ENCODE assay signal across 1 cellular context in genomic region chr22:22888509-22889353, GRCh38.
TF ChIP-seq lines count a peak whose summit lies in the region.

No MANE protein-coding gene starts in this region.

TF ChIP-seq in H1, 55 proteins besides CTCF, POLR2A, EP300 and RAD21:
- no peak for TF ChIP-seq USF2 (IDR thresholded peaks at IDR 0.05; ENCODE audit: low read length)
- TF ChIP-seq POLR2AphosphoS5 (IDR thresholded peaks at IDR 0.05; ENCODE audit: low read depth, low read length), result no peak
- no peak for TF ChIP-seq JUND (IDR thresholded peaks at IDR 0.05; ENCODE audit: low read length)
- TF ChIP-seq GABPA (IDR thresholded peaks at IDR 0.05; ENCODE audit: borderline replicate concordance, insufficient read depth, low read length), result no peak
- TF ChIP-seq CHD2 (IDR thresholded peaks at IDR 0.05; ENCODE audit: low read length), result no peak
- no peak for TF ChIP-seq HDAC2 (IDR thresholded peaks at IDR 0.05; ENCODE audit: borderline replicate concordance in 1 of 2, low read depth in 2 of 2, low read length in 2 of 2)
- no peak for TF ChIP-seq CREB1 (IDR thresholded peaks at IDR 0.05)
- no peak for TF ChIP-seq CHD1 (IDR thresholded peaks at IDR 0.05; ENCODE audit: low read depth, low read length)
- TF ChIP-seq BACH1 (IDR thresholded peaks at IDR 0.05; ENCODE audit: low read length), result no peak
- no peak for TF ChIP-seq MAX (IDR thresholded peaks at IDR 0.05)
- no peak for TF ChIP-seq SAP30 (IDR thresholded peaks at IDR 0.05; ENCODE audit: insufficient read depth, insufficient replicate concordance, low read length)
- no peak for TF ChIP-seq TBP (IDR thresholded peaks at IDR 0.05; ENCODE audit: low read depth, low read length)
- TF ChIP-seq SIX5 (IDR thresholded peaks at IDR 0.05; ENCODE audit: low read depth, low read length), result no peak
- no peak for TF ChIP-seq SUZ12 (IDR thresholded peaks at IDR 0.05; ENCODE audit: low read length)
- no peak for TF ChIP-seq HDAC6 (IDR thresholded peaks at IDR 0.05; ENCODE audit: low read depth, low read length)
- TF ChIP-seq CHD7 (IDR thresholded peaks at IDR 0.05; ENCODE audit: insufficient replicate concordance, low read length), result no peak
- TF ChIP-seq RXRA (IDR thresholded peaks at IDR 0.05; ENCODE audit: insufficient read depth, low read depth, low read length), result no peak
